Comparison of ENCODE assay signal across 10 cellular contexts in genomic region chr15:90160781-90161727, GRCh38. TPM values are rescaled to one million over a fixed set of nuclear protein-coding genes. Genes with fewer than 3 reads are reported as not detected.
DNase-seq lines count a peak whose midpoint lies in the region; ATAC-seq, FAIRE-seq and TF ChIP-seq lines count a peak whose summit lies in the region.
"Had no signal": no experiment of that assay in that cellular context is flagged by ENCODE, and none has a peak within 500 bp of the region (broad histone marks: within the 10 kb centered on the region; RNA-seq: fewer than 3 reads in every experiment).

No MANE protein-coding gene starts in this region.

- H3K4me3 ChIP-seq in KMS-11 (IDR thresholded peaks at IDR 0.05; ENCODE audit: insufficient read depth, low read depth, low read length) (no peak overlapping the region), stomach (no peak overlapping the region)

- no peak for TF ChIP-seq POLR2A in stomach (IDR thresholded peaks at IDR 0.05)

- peaks cover 0 to 6% (median 3%) of the 10 kb centered on the region in 3 donors for H3K27me3 Mint-ChIP-seq in immature natural killer cell (ENCODE audit: low read depth in 3 of 3)

- FAIRE-seq in frontal cortex (lab: Jason Lieb, UNC), result no peak
- FAIRE-seq: HTR-8/SVneo had no signal

- H4K20me1 ChIP-seq in KMS-11 (ENCODE audit: insufficient read depth), result no peaks in the 10 kb centered on the region

- H2AFZ ChIP-seq in KMS-11 (ENCODE audit: low read depth), result no peak overlapping the region

- TF ChIP-seq CTCF in KMS-11 (conservative IDR thresholded peaks at IDR 0.05; ENCODE audit: low read depth, low read length) (no peak), foreskin keratinocyte (conservative IDR thresholded peaks at IDR 0.05) (no peak), stomach (IDR thresholded peaks at IDR 0.05) (no peak)

- no peak overlapping the region for H3K9ac ChIP-seq in KMS-11

- TF ChIP-seq EP300 in stomach (IDR thresholded peaks at IDR 0.05), result no peak

- peaks cover 8 to 14% of the 10 kb centered on the region in 2 donors for H3K4me1 Mint-ChIP-seq in immature natural killer cell

- ATAC-seq in foreskin keratinocyte (no peak), HG02642 (IDR thresholded peaks at IDR 0.05; ENCODE audit: poor library complexity, unreplicated experiment) (no peak)

- H3K79me2 ChIP-seq in KMS-11 (ENCODE audit: insufficient read depth, low read depth), result no peaks in the 10 kb centered on the region

- no peaks in the 10 kb centered on the region for H3K27me3 ChIP-seq in KMS-11 (ENCODE audit: insufficient read depth, low read depth)
- no peaks in the 10 kb centered on the region for H3K27me3 ChIP-seq in foreskin keratinocyte
- no peaks in the 10 kb centered on the region for H3K27me3 ChIP-seq in stomach

- H3K4me2 ChIP-seq in KMS-11, result peak overlapping the region; percentile 38; the same call in 1 of the 2 replicates

- intact Hi-C loops in stomach (cut with DNase I; ENCODE audit: low total_unique reads), result no loop called here

- H3K36me3 Mint-ChIP-seq in immature natural killer cell, result no peaks in the 10 kb centered on the region

- no peak overlapping the region for H3K27ac ChIP-seq in KMS-11
- peak overlapping the region; percentile 82 for H3K27ac ChIP-seq in foreskin keratinocyte
- H3K27ac ChIP-seq in stomach, result peak overlapping the region; percentile 61 to 87 (median 83)

- peaks cover 50% of the 10 kb centered on the region for H3K4me1 ChIP-seq in KMS-11 (ENCODE audit: low read depth, poor library complexity, severe bottlenecking)
- H3K4me1 ChIP-seq in foreskin keratinocyte, result peaks cover 44% of the 10 kb centered on the region
- peaks cover 38 to 57% (median 46%) of the 10 kb centered on the region in 4 donors for H3K4me1 ChIP-seq in stomach

- no peaks in the 10 kb centered on the region for H3K9me3 Mint-ChIP-seq in immature natural killer cell
- H3K9me3 Mint-ChIP-seq: neural crest cell had no signal

- 33 to 60% (median 40%) methylated on average over 14 of the region's 14 CpGs for WGBS in stomach, 5 donors

- DNase-seq in NCI-H774 (lab: John Stamatoyannopoulos, UW) (peak; percentile 84), foreskin keratinocyte (peak; percentile 49 to 59), stomach (peak; percentile 95), cortex of kidney (lab: John Stamatoyannopoulos, UW) (no peak), frontal cortex (ENCODE audit: low spot score in 2 of 2) (no peak), immature natural killer cell (no peak)

- H3K36me3 ChIP-seq in KMS-11 (ENCODE audit: insufficient read depth) (no peaks in the 10 kb centered on the region), stomach (no peaks in the 10 kb centered on the region)

- H3K9me3 ChIP-seq in stomach, result no peaks in the 10 kb centered on the region

- H3K4me3 Mint-ChIP-seq in immature natural killer cell, result no peak overlapping the region
- H3K4me3 Mint-ChIP-seq: neural crest cell had no signal

- H3K27ac Mint-ChIP-seq in immature natural killer cell, result no peak overlapping the region

RNA-seq across cellular contexts. Expression of gene SEMA4B, which starts 40.1 kb away (rescaled TPM):
- total RNA-seq in foreskin keratinocyte (49.0 and 72.5 TPM in 2 replicates), stomach (100 to 1,000 TPM in 1 of 5 donors, 10 to 100 TPM in 4; 37.9 to 199 (median 54.0) TPM), frontal cortex (35.5 TPM)
- polyA plus RNA-seq in foreskin keratinocyte (40.7 and 63.4 TPM in 2 replicates), stomach (10 to 100 TPM; 11.3 to 81.4 (median 17.2) TPM), immature natural killer cell (10 to 100 TPM in 2 of 3 donors, 1 to 10 TPM in 1; 3.3 to 12.1 (median 11.4) TPM)

RNA-seq across cellular contexts. Expression of gene IDH2, which starts 58.8 kb away (rescaled TPM):
- total RNA-seq in foreskin keratinocyte (60.1 and 69.6 TPM in 2 replicates), stomach (100 to 1,000 TPM in 3 of 5 donors, 10 to 100 TPM in 2; 12.3 to 186 (median 125) TPM), frontal cortex (77.9 TPM)
- polyA plus RNA-seq in foreskin keratinocyte (75.0 and 88.2 TPM in 2 replicates), stomach (100 to 1,000 TPM; 109 to 149 (median 109) TPM), immature natural killer cell (100 to 1,000 TPM; 160 to 330 (median 218) TPM)

Comparison
In these comparisons a context has a peak if more than half of its experiments do, and no peak if none do; other contexts are left out.
1. DNase-seq: peak in NCI-H774 (single experiment), foreskin keratinocyte (2 of 2) and stomach (single experiment); none in cortex of kidney (single experiment), frontal cortex (0 of 2) and immature natural killer cell (0 of 3).